ENCODE assay signal across 1 cellular context in genomic region chr9:100098887-100099721, GRCh38.
TF ChIP-seq lines count a peak whose summit lies in the region.

Gene ERP44 (minus strand): TSS chr9:100099000. CDS start chr9:100098840, 160 bp downstream.
A gene with protein sequence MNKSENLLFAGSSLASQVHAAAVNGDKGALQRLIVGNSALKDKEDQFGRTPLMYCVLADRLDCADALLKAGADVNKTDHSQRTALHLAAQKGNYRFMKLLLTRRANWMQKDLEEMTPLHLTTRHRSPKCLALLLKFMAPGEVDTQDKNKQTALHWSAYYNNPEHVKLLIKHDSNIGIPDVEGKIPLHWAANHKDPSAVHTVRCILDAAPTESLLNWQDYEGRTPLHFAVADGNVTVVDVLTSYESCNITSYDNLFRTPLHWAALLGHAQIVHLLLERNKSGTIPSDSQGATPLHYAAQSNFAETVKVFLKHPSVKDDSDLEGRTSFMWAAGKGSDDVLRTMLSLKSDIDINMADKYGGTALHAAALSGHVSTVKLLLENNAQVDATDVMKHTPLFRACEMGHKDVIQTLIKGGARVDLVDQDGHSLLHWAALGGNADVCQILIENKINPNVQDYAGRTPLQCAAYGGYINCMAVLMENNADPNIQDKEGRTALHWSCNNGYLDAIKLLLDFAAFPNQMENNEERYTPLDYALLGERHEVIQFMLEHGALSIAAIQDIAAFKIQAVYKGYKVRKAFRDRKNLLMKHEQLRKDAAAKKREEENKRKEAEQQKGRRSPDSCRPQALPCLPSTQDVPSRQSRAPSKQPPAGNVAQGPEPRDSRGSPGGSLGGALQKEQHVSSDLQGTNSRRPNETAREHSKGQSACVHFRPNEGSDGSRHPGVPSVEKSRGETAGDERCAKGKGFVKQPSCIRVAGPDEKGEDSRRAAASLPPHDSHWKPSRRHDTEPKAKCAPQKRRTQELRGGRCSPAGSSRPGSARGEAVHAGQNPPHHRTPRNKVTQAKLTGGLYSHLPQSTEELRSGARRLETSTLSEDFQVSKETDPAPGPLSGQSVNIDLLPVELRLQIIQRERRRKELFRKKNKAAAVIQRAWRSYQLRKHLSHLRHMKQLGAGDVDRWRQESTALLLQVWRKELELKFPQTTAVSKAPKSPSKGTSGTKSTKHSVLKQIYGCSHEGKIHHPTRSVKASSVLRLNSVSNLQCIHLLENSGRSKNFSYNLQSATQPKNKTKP (plus strand): TSS chr9:100099243. CDS start chr9:100104522, 5,279 bp downstream.

TF ChIP-seq in K562, 482 proteins besides CTCF, POLR2A, EP300 and RAD21 (continues in another document):
- TF ChIP-seq, protein P1, sequence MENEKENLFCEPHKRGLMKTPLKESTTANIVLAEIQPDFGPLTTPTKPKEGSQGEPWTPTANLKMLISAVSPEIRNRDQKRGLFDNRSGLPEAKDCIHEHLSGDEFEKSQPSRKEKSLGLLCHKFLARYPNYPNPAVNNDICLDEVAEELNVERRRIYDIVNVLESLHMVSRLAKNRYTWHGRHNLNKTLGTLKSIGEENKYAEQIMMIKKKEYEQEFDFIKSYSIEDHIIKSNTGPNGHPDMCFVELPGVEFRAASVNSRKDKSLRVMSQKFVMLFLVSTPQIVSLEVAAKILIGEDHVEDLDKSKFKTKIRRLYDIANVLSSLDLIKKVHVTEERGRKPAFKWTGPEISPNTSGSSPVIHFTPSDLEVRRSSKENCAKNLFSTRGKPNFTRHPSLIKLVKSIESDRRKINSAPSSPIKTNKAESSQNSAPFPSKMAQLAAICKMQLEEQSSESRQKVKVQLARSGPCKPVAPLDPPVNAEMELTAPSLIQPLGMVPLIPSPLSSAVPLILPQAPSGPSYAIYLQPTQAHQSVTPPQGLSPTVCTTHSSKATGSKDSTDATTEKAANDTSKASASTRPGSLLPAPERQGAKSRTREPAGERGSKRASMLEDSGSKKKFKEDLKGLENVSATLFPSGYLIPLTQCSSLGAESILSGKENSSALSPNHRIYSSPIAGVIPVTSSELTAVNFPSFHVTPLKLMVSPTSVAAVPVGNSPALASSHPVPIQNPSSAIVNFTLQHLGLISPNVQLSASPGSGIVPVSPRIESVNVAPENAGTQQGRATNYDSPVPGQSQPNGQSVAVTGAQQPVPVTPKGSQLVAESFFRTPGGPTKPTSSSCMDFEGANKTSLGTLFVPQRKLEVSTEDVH (IDR thresholded peaks at IDR 0.05; ENCODE audit: low read depth, partially characterized antibody) = peak; percentile 83
- 0 out of 2 replicates have a peak, but pooled peaks have one; percentile 14 for TF ChIP-seq GTF2F1 (IDR thresholded peaks at IDR 0.05; ENCODE audit: low read depth, low read length)
- 0 out of 2 replicates have a peak, but pooled peaks have one; percentile 31 for TF ChIP-seq MEF2D (tag; conservative IDR thresholded peaks at IDR 0.05; ENCODE audit: low read depth)
- peak; percentile 69 for TF ChIP-seq MAX (CRISPR knock-in tag; IDR thresholded peaks at IDR 0.05)
- TF ChIP-seq ZNF143 (CRISPR knock-in tag; IDR thresholded peaks at IDR 0.05) = peak; percentile 97
- no peak for TF ChIP-seq NFYB (IDR thresholded peaks at IDR 0.05; ENCODE audit: extremely low read depth, insufficient read length)
- peak; percentile 68 for TF ChIP-seq CXXC5 (CRISPR knock-in tag; IDR thresholded peaks at IDR 0.05)
- TF ChIP-seq NRF1 (conservative IDR thresholded peaks at IDR 0.05 in 1 of 2, IDR thresholded peaks at IDR 0.05 in 1 of 2) = peak; percentile 49 to 67; a peak in 3 of 4 replicates
- TF ChIP-seq NCOA1 (IDR thresholded peaks at IDR 0.05; ENCODE audit: low read depth) = peak; percentile 79
- peak; percentile 51; the same call in 1 of the 2 replicates for TF ChIP-seq GMEB1 (CRISPR knock-in tag; IDR thresholded peaks at IDR 0.05)
- no peak; the same call in 1 of the 2 replicates for TF ChIP-seq ZC3H11A (IDR thresholded peaks at IDR 0.05; ENCODE audit: low read depth, low read length)
- TF ChIP-seq, protein P2, sequence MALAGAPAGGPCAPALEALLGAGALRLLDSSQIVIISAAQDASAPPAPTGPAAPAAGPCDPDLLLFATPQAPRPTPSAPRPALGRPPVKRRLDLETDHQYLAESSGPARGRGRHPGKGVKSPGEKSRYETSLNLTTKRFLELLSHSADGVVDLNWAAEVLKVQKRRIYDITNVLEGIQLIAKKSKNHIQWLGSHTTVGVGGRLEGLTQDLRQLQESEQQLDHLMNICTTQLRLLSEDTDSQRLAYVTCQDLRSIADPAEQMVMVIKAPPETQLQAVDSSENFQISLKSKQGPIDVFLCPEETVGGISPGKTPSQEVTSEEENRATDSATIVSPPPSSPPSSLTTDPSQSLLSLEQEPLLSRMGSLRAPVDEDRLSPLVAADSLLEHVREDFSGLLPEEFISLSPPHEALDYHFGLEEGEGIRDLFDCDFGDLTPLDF (CRISPR knock-in tag; IDR thresholded peaks at IDR 0.05) = peak; percentile 60; the same call in 1 of the 2 replicates
- no peak for TF ChIP-seq TAF7 (tag; IDR thresholded peaks at IDR 0.05)
- peak; percentile 91 for TF ChIP-seq RBFOX2 (IDR thresholded peaks at IDR 0.05; ENCODE audit: low read depth, low read length)
- TF ChIP-seq CHD4 (IDR thresholded peaks at IDR 0.05; ENCODE audit: insufficient read depth, insufficient replicate concordance, low read depth, low read length, poor library complexity, severe bottlenecking) = no peak
- no peak for TF ChIP-seq FOXM1 (IDR thresholded peaks at IDR 0.05; ENCODE audit: low read depth)
- peak; percentile 71; the same call in 1 of the 2 replicates for TF ChIP-seq FOXM1 (CRISPR knock-in tag; IDR thresholded peaks at IDR 0.05; ENCODE audit: low read depth)
- no peak for TF ChIP-seq TEAD4 (IDR thresholded peaks at IDR 0.05; ENCODE audit: low read length)
- TF ChIP-seq TEAD4 (CRISPR knock-in tag; IDR thresholded peaks at IDR 0.05; ENCODE audit: borderline replicate concordance) = no peak
- TF ChIP-seq CBFB (CRISPR knock-in tag; IDR thresholded peaks at IDR 0.05) = 0 out of 2 replicates have a peak, but pooled peaks have one; percentile 16
- peak; percentile 90 for TF ChIP-seq KAT7 (CRISPR knock-in tag; IDR thresholded peaks at IDR 0.05; ENCODE audit: borderline replicate concordance)
- TF ChIP-seq C11orf30 (IDR thresholded peaks at IDR 0.05; ENCODE audit: low read depth) = peak; percentile 76
- peak; percentile 88 for TF ChIP-seq SP1 (CRISPR knock-in tag; IDR thresholded peaks at IDR 0.05)
- peak; percentile 84 for TF ChIP-seq POU5F1 (IDR thresholded peaks at IDR 0.05; ENCODE audit: borderline replicate concordance, low read depth, low read length, partially characterized antibody)
- 0 out of 4 replicates have a peak, but pooled peaks of 1 of the 2 experiments have one; percentile 27 for TF ChIP-seq TBL1XR1 (IDR thresholded peaks at IDR 0.05; ENCODE audit: low read length in 2 of 2)
- peak; percentile 50 to 100 for TF ChIP-seq AFF1 (IDR thresholded peaks at IDR 0.05; ENCODE audit: low read depth in 1 of 2, partially characterized antibody in 2 of 2)
- TF ChIP-seq TSC22D4 (tag; IDR thresholded peaks at IDR 0.05) = no peak
- 0 out of 2 replicates have a peak, but pooled peaks have one; percentile 34 for TF ChIP-seq SMAD3 (CRISPR knock-in tag; conservative IDR thresholded peaks at IDR 0.05)
- no peak for TF ChIP-seq SETDB1 (IDR thresholded peaks at IDR 0.05; ENCODE audit: low read length)
- TF ChIP-seq CTBP1 (IDR thresholded peaks at IDR 0.05; ENCODE audit: borderline replicate concordance) = peak; percentile 50; the same call in 1 of the 2 replicates
- TF ChIP-seq JUND (IDR thresholded peaks at IDR 0.05; ENCODE audit: borderline replicate concordance, low read depth, low read length) = peak; percentile 48; the same call in 1 of the 2 replicates
- no peak; the same call in 2 of the 3 replicates for TF ChIP-seq JUND (tag; IDR thresholded peaks at IDR 0.05; ENCODE audit: borderline replicate concordance, low read depth, low read length)
- no peak for TF ChIP-seq SMARCB1 (IDR thresholded peaks at IDR 0.05; ENCODE audit: insufficient read length, low read depth)
- peak; percentile 22; the same call in 1 of the 2 replicates for TF ChIP-seq EGR1 (conservative IDR thresholded peaks at IDR 0.05)
- peak; percentile 51; the same call in 1 of the 2 replicates for TF ChIP-seq XRCC5 (IDR thresholded peaks at IDR 0.05; ENCODE audit: low read depth, low read length)
- peak; percentile 71; the same call in 1 of the 2 replicates for TF ChIP-seq BCL6 (CRISPR knock-in tag; IDR thresholded peaks at IDR 0.05)
- peak; percentile 98 for TF ChIP-seq ELF1 (tag; IDR thresholded peaks at IDR 0.05)
- no peak for TF ChIP-seq HMBOX1 (IDR thresholded peaks at IDR 0.05)
- 0 out of 2 replicates have a peak, but pooled peaks have one; percentile 7 for TF ChIP-seq ZNF609 (CRISPR knock-in tag; IDR thresholded peaks at IDR 0.05; ENCODE audit: borderline replicate concordance)
- TF ChIP-seq ETV1 (tag; conservative IDR thresholded peaks at IDR 0.05; ENCODE audit: low read depth) = peak; percentile 29; the same call in 1 of the 2 replicates
- peak; percentile 96 for TF ChIP-seq ZNF644 (tag; IDR thresholded peaks at IDR 0.05; ENCODE audit: low read depth)
